In the genomic region with DNA sequence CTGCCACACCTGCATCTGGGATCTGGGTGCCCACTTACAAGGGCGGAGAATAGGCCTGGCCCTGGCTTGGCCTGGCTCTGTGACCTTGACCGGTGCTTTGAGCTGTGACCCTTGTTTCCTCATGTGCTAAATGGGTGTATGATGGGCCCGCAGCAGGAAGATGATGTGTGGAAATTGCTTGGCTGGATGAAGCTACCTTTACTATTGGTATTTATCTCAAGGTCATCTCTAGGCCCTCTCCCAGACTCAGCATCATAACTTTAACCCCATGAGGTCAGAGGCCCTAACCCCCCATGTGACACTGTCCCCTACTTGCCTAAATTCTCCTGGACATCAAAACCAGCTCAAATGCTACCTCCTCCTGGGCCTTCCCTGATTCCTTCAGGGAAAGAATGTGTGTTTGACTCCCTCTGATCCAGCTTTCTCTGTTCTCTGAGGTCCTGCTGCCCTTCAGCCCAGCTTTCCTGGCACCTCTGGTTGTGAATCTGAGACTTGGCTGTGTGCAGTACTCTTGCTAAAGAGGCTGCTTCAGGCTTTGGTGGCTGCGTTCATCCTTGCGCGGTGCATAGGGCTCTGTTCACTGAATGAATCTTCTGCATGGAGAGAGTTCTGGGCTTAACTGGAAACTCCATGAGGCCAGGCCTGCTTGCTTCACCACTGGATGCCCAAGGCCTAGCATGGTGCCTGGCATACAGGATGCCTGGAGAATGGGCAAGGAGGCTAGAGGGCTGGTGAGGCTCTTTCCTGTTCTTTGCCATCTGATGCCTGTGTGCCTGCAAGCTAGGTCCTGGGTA, we compare ENCODE assay signal across 17 cellular contexts. TPM values are rescaled to one million over a fixed set of nuclear protein-coding genes. Genes with fewer than 3 reads are reported as not detected.
DNase-seq lines count a peak whose midpoint lies in the region; ATAC-seq and TF ChIP-seq lines count a peak whose summit lies in the region.
"Had no signal": no experiment of that assay in that cellular context is flagged by ENCODE, and none has a peak within 500 bp of the region (broad histone marks: within the 10 kb centered on the region; RNA-seq: fewer than 3 reads in every experiment).

No MANE protein-coding gene starts in this region.

- H3K36me3 Mint-ChIP-seq in stimulated activated naive CD8-positive, alpha-beta T cell treated with anti-CD3 and anti-CD28 coated beads, Interleukin-15, Interleukin-2, amounts not matched to agents 100 ng/mL and 50 ng/mL, for 24 hours (ENCODE audit: low read depth) = no peaks in the 10 kb centered on the region
- no peaks in the 10 kb centered on the region for H3K36me3 Mint-ChIP-seq in activated CD4-positive, alpha-beta memory T cell treated with anti-CD3 and anti-CD28 coated beads for 36 hours
- no peaks in the 10 kb centered on the region for H3K36me3 Mint-ChIP-seq in mesothelial cell of epicardium

- no peak overlapping the region for H3K23ac ChIP-seq in mesenchymal stem cell (ENCODE audit: low read length in 2 of 2)

- 93% methylated on average over 5 of the region's 6 CpGs for WGBS in mesenchymal stem cell
- 73 to 81% methylated on average over 5 to 6 of the region's 6 CpGs for WGBS in upper lobe of left lung, 2 donors
- 71 to 100% methylated on average over 1 of the region's 6 CpGs for WGBS in gastroesophageal sphincter (ENCODE audit: low coverage in 1 of 2), 2 donors

- no peak overlapping the region for H3K4ac ChIP-seq in mesenchymal stem cell (ENCODE audit: low read depth in 1 of 2, low read length in 2 of 2)

- no peak overlapping the region for H3K9ac ChIP-seq in mesenchymal stem cell (ENCODE audit: low read length)

- H2BK15ac ChIP-seq in mesenchymal stem cell (ENCODE audit: low read depth, poor library complexity, severe bottlenecking) = peak overlapping the region; percentile 38

- H2BK120ac ChIP-seq in mesenchymal stem cell (ENCODE audit: low read depth, low read length) = no peak overlapping the region

- H3K9me3 Mint-ChIP-seq in stimulated activated naive CD8-positive, alpha-beta T cell treated with anti-CD3 and anti-CD28 coated beads, Interleukin-15, Interleukin-2, amounts not matched to agents 100 ng/mL and 50 ng/mL, for 24 hours = no peaks in the 10 kb centered on the region
- no peaks in the 10 kb centered on the region for H3K9me3 Mint-ChIP-seq in activated CD4-positive, alpha-beta memory T cell treated with anti-CD3 and anti-CD28 coated beads for 36 hours
- H3K9me3 Mint-ChIP-seq in mesothelial cell of epicardium = no peaks in the 10 kb centered on the region

- H3K36me3 ChIP-seq in mesenchymal stem cell (ENCODE audit: control insufficient read depth in 1 of 2, insufficient read depth in 2 of 2, low read depth in 1 of 2, low read length in 2 of 2) = no peaks in the 10 kb centered on the region
- no peaks in the 10 kb centered on the region for H3K36me3 ChIP-seq in upper lobe of left lung
- no peaks in the 10 kb centered on the region for H3K36me3 ChIP-seq in gastroesophageal sphincter
- H3K36me3 ChIP-seq: ovary had no signal

- no peak overlapping the region for H3K14ac ChIP-seq in mesenchymal stem cell (ENCODE audit: low read length in 2 of 2)

- TF ChIP-seq POLR2A in upper lobe of left lung (IDR thresholded peaks at IDR 0.05) = no peak
- no peak for TF ChIP-seq POLR2A in gastroesophageal sphincter (IDR thresholded peaks at IDR 0.05)

- H3K27ac ChIP-seq in mesenchymal stem cell (ENCODE audit: low read length, poor library complexity, severe bottlenecking) (no peak overlapping the region), upper lobe of left lung (peak overlapping the region; percentile 44 to 82 (median 70)), gastroesophageal sphincter (no peak overlapping the region)
- H3K27ac ChIP-seq: ovary, VCaP had no signal

- intact Hi-C loops in activated CD4-positive, alpha-beta memory T cell treated with anti-CD3 and anti-CD28 coated beads for 36 hours (cut with micrococcal nuclease) = no loop called here

- no peaks in the 10 kb centered on the region for H3K27me3 Mint-ChIP-seq in stimulated activated naive CD8-positive, alpha-beta T cell treated with anti-CD3 and anti-CD28 coated beads, Interleukin-15, Interleukin-2, amounts not matched to agents 100 ng/mL and 50 ng/mL, for 24 hours
- no peaks in the 10 kb centered on the region for H3K27me3 Mint-ChIP-seq in activated CD4-positive, alpha-beta memory T cell treated with anti-CD3 and anti-CD28 coated beads for 36 hours
- no peaks in the 10 kb centered on the region for H3K27me3 Mint-ChIP-seq in mesothelial cell of epicardium (ENCODE audit: low read depth)

- no peak overlapping the region for H3K18ac ChIP-seq in mesenchymal stem cell (ENCODE audit: low read depth in 1 of 2, low read length in 2 of 2)

- peak overlapping the region; percentile 51 for H3K27ac Mint-ChIP-seq in stimulated activated naive CD8-positive, alpha-beta T cell treated with anti-CD3 and anti-CD28 coated beads, Interleukin-15, Interleukin-2, amounts not matched to agents 100 ng/mL and 50 ng/mL, for 24 hours
- peak overlapping the region; percentile 50 for H3K27ac Mint-ChIP-seq in activated CD4-positive, alpha-beta memory T cell treated with anti-CD3 and anti-CD28 coated beads for 36 hours
- H3K27ac Mint-ChIP-seq in mesothelial cell of epicardium = no peak overlapping the region

- H4K91ac ChIP-seq in mesenchymal stem cell (ENCODE audit: low read length) = peak overlapping the region; percentile 0

- H3K4me1 ChIP-seq in mesenchymal stem cell (ENCODE audit: control insufficient read depth, insufficient read depth, low read depth, low read length) (peaks cover 14% of the 10 kb centered on the region), upper lobe of left lung (peaks cover 11 to 44% (median 26%) of the 10 kb centered on the region in 4 donors), gastroesophageal sphincter (peaks cover 0 to 23% (median 0%) of the 10 kb centered on the region in 3 donors)

- H3K4me3 Mint-ChIP-seq in stimulated activated naive CD8-positive, alpha-beta T cell treated with anti-CD3 and anti-CD28 coated beads, Interleukin-15, Interleukin-2, amounts not matched to agents 100 ng/mL and 50 ng/mL, for 24 hours = no peak overlapping the region
- H3K4me3 Mint-ChIP-seq in activated CD4-positive, alpha-beta memory T cell treated with anti-CD3 and anti-CD28 coated beads for 36 hours = no peak overlapping the region
- H3K4me3 Mint-ChIP-seq in mesothelial cell of epicardium = no peak overlapping the region

- peaks cover 12% of the 10 kb centered on the region for H3K4me1 Mint-ChIP-seq in stimulated activated naive CD8-positive, alpha-beta T cell treated with anti-CD3 and anti-CD28 coated beads, Interleukin-15, Interleukin-2, amounts not matched to agents 100 ng/mL and 50 ng/mL, for 24 hours (ENCODE audit: low read depth)
- H3K4me1 Mint-ChIP-seq in activated CD4-positive, alpha-beta memory T cell treated with anti-CD3 and anti-CD28 coated beads for 36 hours (ENCODE audit: low read depth) = peaks cover 18% of the 10 kb centered on the region
- peaks cover 22% of the 10 kb centered on the region for H3K4me1 Mint-ChIP-seq in mesothelial cell of epicardium

- no peak overlapping the region for H3K4me3 ChIP-seq in mesenchymal stem cell (ENCODE audit: insufficient read depth in 1 of 2, low read depth in 1 of 2, low read length in 2 of 2)
- no peak overlapping the region for H3K4me3 ChIP-seq in upper lobe of left lung
- H3K4me3 ChIP-seq in gastroesophageal sphincter = no peak overlapping the region
- H3K4me3 ChIP-seq: GM12878, ovary, skin epidermis had no signal

- H3K79me1 ChIP-seq in mesenchymal stem cell (replicated peaks; ENCODE audit: low read length, poor library complexity, severe bottlenecking) = no peaks in the 10 kb centered on the region

- TF ChIP-seq EP300 in upper lobe of left lung (IDR thresholded peaks at IDR 0.05) = no peak
- TF ChIP-seq EP300 in gastroesophageal sphincter (IDR thresholded peaks at IDR 0.05) = no peak

- no peak for DNase-seq in stimulated activated naive CD8-positive, alpha-beta T cell treated with anti-CD3 and anti-CD28 coated beads, Interleukin-15, Interleukin-2, amounts not matched to agents 100 U/mL and 50 U/mL, for 24 hours
- no peak for DNase-seq in activated CD4-positive, alpha-beta memory T cell treated with anti-CD3 and anti-CD28 coated beads for 36 hours
- no peak for DNase-seq in mesenchymal stem cell
- DNase-seq in upper lobe of left lung = no peak
- DNase-seq in kidney glomerular epithelial cell (lab: John Stamatoyannopoulos, UW) = no peak
- no peak for DNase-seq in mesothelial cell of epicardium (ENCODE audit: low spot score in 2 of 2, unreplicated experiment in 2 of 2)
- DNase-seq: Karpas-422, left cardiac atrium, NCI-H1092, NCI-H2029 treated with DMSO at 0.1 percent for 48 hours, SW 1271 had no signal

- CTCF ChIA-PET in activated CD4-positive, alpha-beta memory T cell treated with anti-CD3 and anti-CD28 coated beads for 36 hours (lab: Charles Lee) = interaction anchor here (1.3 kb wide), 1 partner anchor 25 kb away, joined by 5 read pairs; a partner anchor contains a TSS

- ATAC-seq in stimulated activated naive CD8-positive, alpha-beta T cell treated with anti-CD3 and anti-CD28 coated beads, Interleukin-15, Interleukin-2, amounts not matched to agents 100 U/mL and 50 U/mL, for 24 hours = no peak
- no peak for ATAC-seq in upper lobe of left lung (ENCODE audit: low FRiP score in 2 of 2)
- ATAC-seq in gastroesophageal sphincter = no peak

- no peak overlapping the region for H2AFZ ChIP-seq in mesenchymal stem cell (ENCODE audit: low read depth, low read length)

- H2AK5ac ChIP-seq in mesenchymal stem cell (ENCODE audit: low read length, severe bottlenecking) = no peak overlapping the region

- H3K4me2 ChIP-seq in mesenchymal stem cell (ENCODE audit: low read length, poor library complexity, severe bottlenecking) = no peak overlapping the region

- H3K9me3 ChIP-seq in mesenchymal stem cell (ENCODE audit: control insufficient read depth, low read length) (no peaks in the 10 kb centered on the region), upper lobe of left lung (no peaks in the 10 kb centered on the region), gastroesophageal sphincter (no peaks in the 10 kb centered on the region)
- H3K9me3 ChIP-seq: ovary had no signal

- POLR2A ChIA-PET in activated CD4-positive, alpha-beta memory T cell treated with anti-CD3 and anti-CD28 coated beads for 36 hours (lab: Charles Lee) = interaction anchor here (1.2 kb wide), 1 partner anchor 81 kb away, joined by 4 read pairs; no protein-coding TSS in a partner anchor

- TF ChIP-seq CTCF in upper lobe of left lung (IDR thresholded peaks at IDR 0.05) = no peak
- TF ChIP-seq CTCF in gastroesophageal sphincter (IDR thresholded peaks at IDR 0.05) = no peak
- no peak for TF ChIP-seq CTCF in mesothelial cell of epicardium (IDR thresholded peaks at IDR 0.05; ENCODE audit: unreplicated experiment)

- no peak overlapping the region for H2BK5ac ChIP-seq in mesenchymal stem cell (ENCODE audit: low read depth, low read length, poor library complexity, severe bottlenecking)

- H3K27me3 ChIP-seq in mesenchymal stem cell (ENCODE audit: control insufficient read depth in 1 of 2, insufficient read depth in 1 of 2, low read length in 2 of 2) (peaks cover 0 to 11% of the 10 kb centered on the region in 2 experiments), upper lobe of left lung (no peaks in the 10 kb centered on the region), gastroesophageal sphincter (no peaks in the 10 kb centered on the region)
- H3K27me3 ChIP-seq: ovary had no signal

- H4K8ac ChIP-seq in mesenchymal stem cell (ENCODE audit: low read length) = peak overlapping the region; percentile 63

- no peak overlapping the region for H2BK12ac ChIP-seq in mesenchymal stem cell (ENCODE audit: low read length in 2 of 2)

RNA-seq across cellular contexts. Expression of a gene that starts 25.2 kb away (rescaled TPM):
- total RNA-seq in activated CD4-positive, alpha-beta memory T cell treated with anti-CD3 and anti-CD28 coated beads for 36 hours = 10 to 100 TPM; 44.0 to 45.1 TPM
- 34.8 TPM for polyA plus RNA-seq in mesenchymal stem cell (2013, experiment 1 of 2)
- 33.8 TPM for polyA plus RNA-seq in mesenchymal stem cell (2013, experiment 2 of 2)
- total RNA-seq in upper lobe of left lung = 100 to 1,000 TPM in 2 of 6 donors, 10 to 100 TPM in 4; 60.6 to 154 (median 92.8) TPM
- 10 to 100 TPM; 15.4 to 37.6 (median 20.9) TPM for total RNA-seq in gastroesophageal sphincter
- total RNA-seq in mesothelial cell of epicardium = 19.3 to 21.2 TPM (median 20.0 TPM) in 3 replicates

Comparison
In these comparisons a context has a peak if more than half of its experiments do, and no peak if none do; other contexts are left out.
1. H3K27ac ChIP-seq: peak in upper lobe of left lung (4 of 4); none in mesenchymal stem cell (single experiment) and gastroesophageal sphincter (0 of 4).